ENCODE assay signal across 8 cellular contexts in the genomic region with DNA sequence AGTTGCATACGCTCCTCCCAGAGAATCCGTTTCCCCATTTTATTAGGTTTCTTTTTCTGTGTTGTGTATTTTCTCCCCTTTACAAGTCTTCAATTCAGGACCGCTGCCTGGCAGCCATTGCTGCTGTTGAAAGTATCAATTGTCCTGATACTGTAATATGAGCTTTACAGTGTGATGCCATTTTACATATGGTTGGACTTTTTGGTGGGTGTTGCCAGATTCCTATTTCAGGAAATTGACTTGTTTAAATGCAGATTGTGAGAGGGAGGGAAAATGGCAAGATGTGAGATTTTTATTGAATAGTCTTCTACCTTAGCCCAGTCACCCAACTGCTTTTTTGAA. TPM values are rescaled to one million over a fixed set of nuclear protein-coding genes. Genes with fewer than 3 reads are reported as not detected.
DNase-seq lines count a peak whose midpoint lies in the region; ATAC-seq and TF ChIP-seq lines count a peak whose summit lies in the region.

No MANE protein-coding gene starts in this region.

- no peak for DNase-seq in activated naive CD4-positive, alpha-beta T cell treated with Interleukin-2 at 50 U/mL for 16 hours
- peak; percentile 53 for DNase-seq in RPMI7951 (ENCODE audit: low read depth)
- DNase-seq in epithelial cell of prostate (ENCODE audit: low read depth, low spot score): no peak
- DNase-seq in osteocyte (ENCODE audit: extremely low spot score, unreplicated experiment): no peak
- DNase-seq in NAMALWA (ENCODE audit: low spot score): no peak

- peak overlapping the region; percentile 99 for H3K27ac Mint-ChIP-seq in activated naive CD4-positive, alpha-beta T cell treated with anti-CD3 and anti-CD28 coated beads, Interleukin-2, amount 50 U/mL, for 24 hours
- peak overlapping the region; percentile 89 for H3K27ac Mint-ChIP-seq in osteocyte (ENCODE audit: unreplicated experiment)

- H3K36me3 Mint-ChIP-seq in activated naive CD4-positive, alpha-beta T cell treated with anti-CD3 and anti-CD28 coated beads, Interleukin-2, amount 50 U/mL, for 24 hours: peaks cover 11% of the 10 kb centered on the region
- H3K36me3 Mint-ChIP-seq in osteocyte (ENCODE audit: unreplicated experiment): peaks cover 3% of the 10 kb centered on the region

- ATAC-seq in GM19467 (IDR thresholded peaks at IDR 0.05; ENCODE audit: unreplicated experiment) (no peak), GM18861 (IDR thresholded peaks at IDR 0.05; ENCODE audit: unreplicated experiment) (no peak)

- H3K27ac ChIP-seq in epithelial cell of prostate: peak overlapping the region; percentile 87

- no peaks in the 10 kb centered on the region for H3K27me3 Mint-ChIP-seq in activated naive CD4-positive, alpha-beta T cell treated with anti-CD3 and anti-CD28 coated beads, Interleukin-2, amount 50 U/mL, for 24 hours
- no peaks in the 10 kb centered on the region for H3K27me3 Mint-ChIP-seq in osteocyte (ENCODE audit: unreplicated experiment)

- no peak for TF ChIP-seq CTCF in osteocyte (IDR thresholded peaks at IDR 0.05)

- peak overlapping the region; percentile 100 for H3K4me3 Mint-ChIP-seq in activated naive CD4-positive, alpha-beta T cell treated with anti-CD3 and anti-CD28 coated beads, Interleukin-2, amount 50 U/mL, for 24 hours
- H3K4me3 Mint-ChIP-seq in osteocyte (ENCODE audit: unreplicated experiment): peak overlapping the region; percentile 87

- H3K4me1 Mint-ChIP-seq in activated naive CD4-positive, alpha-beta T cell treated with anti-CD3 and anti-CD28 coated beads, Interleukin-2, amount 50 U/mL, for 24 hours: peaks cover 55% of the 10 kb centered on the region
- H3K4me1 Mint-ChIP-seq in osteocyte (ENCODE audit: unreplicated experiment): peaks cover 47% of the 10 kb centered on the region

- H3K9me3 Mint-ChIP-seq in activated naive CD4-positive, alpha-beta T cell treated with anti-CD3 and anti-CD28 coated beads, Interleukin-2, amount 50 U/mL, for 24 hours: no peaks in the 10 kb centered on the region
- H3K9me3 Mint-ChIP-seq in osteocyte (ENCODE audit: unreplicated experiment): no peaks in the 10 kb centered on the region

RNA-seq across cellular contexts. Expression of a gene that starts 1.2 kb away (rescaled TPM):
- total RNA-seq in RPMI7951 (2014; rRNA removed; shearing (Covaris generic)): 60.7 and 79.3 TPM in 2 replicates
- total RNA-seq in osteocyte: 41.9 and 54.2 TPM in 2 replicates

RNA-seq across cellular contexts. Expression of a gene that starts 43.7 kb away (rescaled TPM):
- total RNA-seq in RPMI7951 (2014; rRNA removed; shearing (Covaris generic)): 19.3 and 23.4 TPM in 2 replicates
- total RNA-seq in osteocyte: 47.0 and 49.7 TPM in 2 replicates
